Comparison of ENCODE assay signal across 1 cellular context in genomic region chr19:3270908-3271307, GRCh38.
TF ChIP-seq lines count a peak whose summit lies in the region.

No MANE protein-coding gene starts in this region.

TF ChIP-seq in K562, 482 proteins besides CTCF, POLR2A, EP300 and RAD21 (continued from another document):
- no peak for TF ChIP-seq SNAPC5 (CRISPR knock-in tag; IDR thresholded peaks at IDR 0.05)
- TF ChIP-seq ZNF324 (CRISPR knock-in tag; IDR thresholded peaks at IDR 0.05) = no peak
- TF ChIP-seq ZNF780A (CRISPR knock-in tag; IDR thresholded peaks at IDR 0.05) = no peak
- no peak for TF ChIP-seq RBM25 (IDR thresholded peaks at IDR 0.05; ENCODE audit: low read depth, low read length, severe bottlenecking)
- TF ChIP-seq EWSR1 (IDR thresholded peaks at IDR 0.05; ENCODE audit: borderline replicate concordance, low read depth, partially characterized antibody) = no peak
- no peak for TF ChIP-seq MITF (IDR thresholded peaks at IDR 0.05)
- no peak for TF ChIP-seq HSF4 (CRISPR knock-in tag; IDR thresholded peaks at IDR 0.05; ENCODE audit: borderline replicate concordance)
- TF ChIP-seq RCOR1 (IDR thresholded peaks at IDR 0.05; ENCODE audit: borderline replicate concordance in 1 of 2, low read depth in 2 of 2, low read length in 2 of 2) = peak; percentile 44 to 98; a peak in 3 of 4 replicates
- peak in 1 of 2 experiments; percentile 73; a peak in 1 of 4 replicates for TF ChIP-seq CSDE1 (IDR thresholded peaks at IDR 0.05)
- TF ChIP-seq SIN3A (IDR thresholded peaks at IDR 0.05; ENCODE audit: borderline replicate concordance in 2 of 2, control insufficient read depth in 1 of 2, low read depth in 2 of 2, low read length in 2 of 2) = no peak
- TF ChIP-seq JUND (IDR thresholded peaks at IDR 0.05; ENCODE audit: borderline replicate concordance, low read depth, low read length) = peak; percentile 63
- no peak; the same call in 2 of the 3 replicates for TF ChIP-seq JUND (tag; IDR thresholded peaks at IDR 0.05; ENCODE audit: borderline replicate concordance, low read depth, low read length)
- TF ChIP-seq PHB (CRISPR knock-in tag; IDR thresholded peaks at IDR 0.05) = no peak
- no peak for TF ChIP-seq U2AF1 (optimal IDR thresholded peaks at IDR 0.05; ENCODE audit: low read depth, low read length)
- no peak for TF ChIP-seq HMGXB4 (CRISPR knock-in tag; IDR thresholded peaks at IDR 0.05)
- TF ChIP-seq ZKSCAN8 (CRISPR knock-in tag; IDR thresholded peaks at IDR 0.05) = no peak
- no peak for TF ChIP-seq SREBF1 (IDR thresholded peaks at IDR 0.05; ENCODE audit: borderline replicate concordance, low read depth, low read length)
- no peak for TF ChIP-seq RBM14 (IDR thresholded peaks at IDR 0.05; ENCODE audit: borderline replicate concordance, insufficient read depth, low read depth, low read length)
- no peak for TF ChIP-seq TAF9B (IDR thresholded peaks at IDR 0.05; ENCODE audit: partially characterized antibody)
- TF ChIP-seq RFX5 (IDR thresholded peaks at IDR 0.05; ENCODE audit: low read depth, low read length) = no peak
- peak; percentile 60 for TF ChIP-seq FOSL1 (tag; conservative IDR thresholded peaks at IDR 0.05)
- TF ChIP-seq MXI1 (IDR thresholded peaks at IDR 0.05; ENCODE audit: low read depth, low read length) = peak; percentile 80; the same call in 1 of the 2 replicates
- TF ChIP-seq CC2D1A (IDR thresholded peaks at IDR 0.05) = no peak
- no peak for TF ChIP-seq HDAC1 (IDR thresholded peaks at IDR 0.05)
- no peak for TF ChIP-seq PHF8 (IDR thresholded peaks at IDR 0.05; ENCODE audit: borderline replicate concordance, low read length)
- no peak for TF ChIP-seq PRDM10 (IDR thresholded peaks at IDR 0.05; ENCODE audit: partially characterized antibody)
- TF ChIP-seq POLR3G (IDR thresholded peaks at IDR 0.05; ENCODE audit: extremely low read depth, insufficient read length, insufficient replicate concordance) = no peak
- no peak for TF ChIP-seq GATA2 (CRISPR knock-in tag; IDR thresholded peaks at IDR 0.05)
- no peak for TF ChIP-seq TCF15 (CRISPR knock-in tag; IDR thresholded peaks at IDR 0.05)
- no peak for TF ChIP-seq SMARCE1 (IDR thresholded peaks at IDR 0.05)
- TF ChIP-seq ARHGAP35 (IDR thresholded peaks at IDR 0.05; ENCODE audit: partially characterized antibody) = no peak
- TF ChIP-seq BCOR (IDR thresholded peaks at IDR 0.05) = no peak
- TF ChIP-seq RFX1 (IDR thresholded peaks at IDR 0.05) = peak; percentile 95
- TF ChIP-seq MTF1 (CRISPR knock-in tag; IDR thresholded peaks at IDR 0.05; ENCODE audit: borderline replicate concordance) = no peak
- TF ChIP-seq PURB (CRISPR knock-in tag; IDR thresholded peaks at IDR 0.05; ENCODE audit: low read depth) = no peak
- no peak for TF ChIP-seq CLOCK (CRISPR knock-in tag; IDR thresholded peaks at IDR 0.05; ENCODE audit: borderline replicate concordance)
- no peak for TF ChIP-seq TEAD4 (IDR thresholded peaks at IDR 0.05; ENCODE audit: low read length)
- TF ChIP-seq TEAD4 (CRISPR knock-in tag; IDR thresholded peaks at IDR 0.05; ENCODE audit: borderline replicate concordance) = no peak
- no peak for TF ChIP-seq GTF2B (IDR thresholded peaks at IDR 0.05; ENCODE audit: extremely low read depth, insufficient read length)
- TF ChIP-seq HLTF (IDR thresholded peaks at IDR 0.05) = no peak
- TF ChIP-seq PCBP2 (IDR thresholded peaks at IDR 0.05; ENCODE audit: low read depth, low read length, poor library complexity, severe bottlenecking) = no peak
